In genomic region chr7:130426541-130426940, GRCh38 we compare ENCODE assay signal across 1 cellular context.
TF ChIP-seq lines count a peak whose summit lies in the region.

No MANE protein-coding gene starts in this region.

TF ChIP-seq in HepG2, 621 proteins besides CTCF, POLR2A, EP300 and RAD21:
- TF ChIP-seq MYPOP (CRISPR knock-in tag; IDR thresholded peaks at IDR 0.05) (no peak), MATR3 (CRISPR knock-in tag; IDR thresholded peaks at IDR 0.05) (no peak), PAWR (CRISPR knock-in tag; IDR thresholded peaks at IDR 0.05; ENCODE audit: borderline replicate concordance) (no peak), REPIN1 (CRISPR knock-in tag; IDR thresholded peaks at IDR 0.05; ENCODE audit: borderline replicate concordance, low read depth) (no peak), ATM (IDR thresholded peaks at IDR 0.05; ENCODE audit: borderline replicate concordance) (no peak), ZBTB38 (CRISPR knock-in tag; IDR thresholded peaks at IDR 0.05) (no peak), FOXA1 (IDR thresholded peaks at IDR 0.05) (no peak), FOXA1 (CRISPR knock-in tag; IDR thresholded peaks at IDR 0.05) (no peak), E2F2 (CRISPR knock-in tag; IDR thresholded peaks at IDR 0.05; ENCODE audit: borderline replicate concordance) (no peak), XBP1 (CRISPR knock-in tag; IDR thresholded peaks at IDR 0.05) (no peak), ZNF672 (CRISPR knock-in tag; IDR thresholded peaks at IDR 0.05) (no peak), ZNF83 (CRISPR knock-in tag; IDR thresholded peaks at IDR 0.05; ENCODE audit: borderline replicate concordance) (no peak)
TF ChIP-seq in HepG2: peak in this region for 0.
